ENCODE assay signal across 28 cellular contexts in the genomic region with DNA sequence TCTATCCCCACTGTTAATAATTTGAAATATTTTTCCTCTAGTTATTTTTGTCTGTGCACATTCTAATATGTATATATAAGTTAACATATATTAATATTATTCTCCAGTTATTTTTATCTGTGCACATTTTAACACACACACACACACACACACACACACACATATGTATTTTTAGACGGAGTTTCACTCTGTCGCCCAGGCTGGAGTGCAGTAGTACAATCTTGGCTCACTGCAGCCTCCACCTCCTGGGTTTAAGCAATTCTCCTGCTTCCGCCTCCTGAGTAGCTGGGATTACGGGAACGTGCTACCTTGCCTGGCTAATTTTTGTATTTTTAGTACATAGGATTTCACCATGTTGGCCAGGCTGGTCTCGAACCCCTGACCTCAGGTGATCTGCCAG. TPM values are rescaled to one million over a fixed set of nuclear protein-coding genes. Genes with fewer than 3 reads are reported as not detected.
DNase-seq lines count a peak whose midpoint lies in the region; ATAC-seq, FAIRE-seq and TF ChIP-seq lines count a peak whose summit lies in the region.
"Had no signal": no experiment of that assay in that cellular context is flagged by ENCODE, and none has a peak within 500 bp of the region (broad histone marks: within the 10 kb centered on the region; RNA-seq: fewer than 3 reads in every experiment).

No MANE protein-coding gene starts in this region.

- H3K4me3 ChIP-seq in right atrium auricular region (no peak overlapping the region), heart right ventricle (no peak overlapping the region), endodermal cell (ENCODE audit: low read length) (no peak overlapping the region), kidney (ENCODE audit: low read length in 2 of 2) (no peak overlapping the region), WERI-Rb-1 (ENCODE audit: low read depth, low read length) (no peak overlapping the region)
- H3K4me3 ChIP-seq: A549; BLaER1 treated with 17β-estradiol and CSF1 and Interleukin-3, amounts not matched to agents 10 nM and 100 nM; GM12878 had no signal

- H3K36me3 ChIP-seq in right atrium auricular region = peaks cover 49% of the 10 kb centered on the region
- peaks cover 0 to 92% (median 18%) of the 10 kb centered on the region in 9 donors for H3K36me3 ChIP-seq in heart right ventricle
- H3K36me3 ChIP-seq in endodermal cell (ENCODE audit: control insufficient read depth, insufficient read depth, low read length) = peaks cover 63% of the 10 kb centered on the region
- peaks cover 11 to 60% of the 10 kb centered on the region in 2 donors for H3K36me3 ChIP-seq in kidney (ENCODE audit: control insufficient read depth in 1 of 2, insufficient read depth in 2 of 2, low read length in 2 of 2)
- H3K36me3 ChIP-seq in WERI-Rb-1 = no peaks in the 10 kb centered on the region
- H3K36me3 ChIP-seq: BE2C; BLaER1 treated with 17β-estradiol and CSF1 and Interleukin-3, amounts not matched to agents 10 nM and 100 nM had no signal

- TF ChIP-seq CTCF in right atrium auricular region (IDR thresholded peaks at IDR 0.05) (no peak), heart right ventricle (IDR thresholded peaks at IDR 0.05) (no peak), endodermal cell (conservative IDR thresholded peaks at IDR 0.05) (no peak), kidney (IDR thresholded peaks at IDR 0.05; ENCODE audit: borderline replicate concordance, extremely low read depth, insufficient read depth) (no peak), WERI-Rb-1 (IDR thresholded peaks at IDR 0.05; ENCODE audit: low read depth, low read length) (no peak)

- no peaks in the 10 kb centered on the region for H3K9me3 Mint-ChIP-seq in endodermal cell
- H3K9me3 Mint-ChIP-seq: CD4-positive, alpha-beta T cell; CD8-positive, alpha-beta T cell had no signal

- no peak for FAIRE-seq in kidney (lab: Jason Lieb, UNC)
- FAIRE-seq: A549, GM12878, GM12892, GM18507 had no signal

- 53 to 72% methylated on average over 6 of the region's 6 CpGs for WGBS in heart right ventricle, 2 donors
- WGBS in endodermal cell (ENCODE audit: insufficient coverage in 1 of 2, insufficient read length in 1 of 2), 2 experiments = 93 to 95% methylated on average over 5 to 6 of the region's 6 CpGs

- no peak overlapping the region for H3K4me3 Mint-ChIP-seq in endodermal cell
- H3K4me3 Mint-ChIP-seq: CD4-positive, alpha-beta T cell; CD8-positive, alpha-beta T cell had no signal

- intact Hi-C loops in Right ventricle myocardium superior (cut with DNase I) = no loop called here
- intact Hi-C loops in left ventricle myocardium superior (cut with micrococcal nuclease) = no loop called here
- intact Hi-C loops in heart right ventricle (cut with DNase I) = no loop called here
- intact Hi-C loops in kidney (cut with DNase I) = no loop called here

- ATAC-seq in Right ventricle myocardium superior (ENCODE audit: poor library complexity) (peak; percentile 26), left ventricle myocardium superior (peak; percentile 12), heart right ventricle (no peak)
- ATAC-seq: CD8-positive, alpha-beta T cell; GM12878 had no signal

- DNase-seq in Right ventricle myocardium superior = no peak
- no peak for DNase-seq in right atrium auricular region (ENCODE audit: low spot score)
- no peak for DNase-seq in left ventricle myocardium superior
- no peak for DNase-seq in heart right ventricle
- DNase-seq in endodermal cell = no peak
- peak; percentile 6 for DNase-seq in kidney
- no peak for DNase-seq in WERI-Rb-1
- DNase-seq in putamen (ENCODE audit: low spot score) = no peak
- DNase-seq: BE2C; Caco-2; CD4-positive, alpha-beta T cell; CD8-positive, alpha-beta T cell; DMS 273 treated with DMSO at 0.1 percent for 48 hours; DMS153; DMS53; DMS79; DND-41; EL; GDM1 had no signal

- no peaks in the 10 kb centered on the region for H3K9me3 ChIP-seq in right atrium auricular region
- H3K9me3 ChIP-seq in heart right ventricle = no peaks in the 10 kb centered on the region
- H3K9me3 ChIP-seq in endodermal cell (ENCODE audit: control insufficient read depth, low read length) = no peaks in the 10 kb centered on the region
- no peaks in the 10 kb centered on the region for H3K9me3 ChIP-seq in kidney (ENCODE audit: control insufficient read depth in 1 of 2, low read length in 2 of 2)
- H3K9me3 ChIP-seq in WERI-Rb-1 (ENCODE audit: severe bottlenecking) = no peaks in the 10 kb centered on the region
- H3K9me3 ChIP-seq: A549; BE2C; BLaER1 treated with 17β-estradiol and CSF1 and Interleukin-3, amounts not matched to agents 10 nM and 100 nM; Caco-2 had no signal

- no peaks in the 10 kb centered on the region for H3K27me3 Mint-ChIP-seq in endodermal cell (ENCODE audit: insufficient read depth)
- H3K27me3 Mint-ChIP-seq: CD4-positive, alpha-beta T cell had no signal

- no peaks in the 10 kb centered on the region for H3K27me3 ChIP-seq in right atrium auricular region
- no peaks in the 10 kb centered on the region for H3K27me3 ChIP-seq in heart right ventricle
- no peaks in the 10 kb centered on the region for H3K27me3 ChIP-seq in endodermal cell (ENCODE audit: control insufficient read depth, insufficient read depth, low read length, poor library complexity, severe bottlenecking)
- no peaks in the 10 kb centered on the region for H3K27me3 ChIP-seq in WERI-Rb-1 (ENCODE audit: insufficient read depth, low read depth, severe bottlenecking)
- H3K27me3 ChIP-seq: BLaER1 treated with 17β-estradiol and CSF1 and Interleukin-3, amounts not matched to agents 10 nM and 100 nM had no signal

- H3K4me1 ChIP-seq in right atrium auricular region = peaks cover 0 to 19% of the 10 kb centered on the region in 2 donors
- H3K4me1 ChIP-seq in heart right ventricle = peaks cover 0 to 19% (median 14%) of the 10 kb centered on the region in 9 donors
- no peaks in the 10 kb centered on the region for H3K4me1 ChIP-seq in endodermal cell (ENCODE audit: control insufficient read depth, insufficient read depth, low read length)
- H3K4me1 ChIP-seq in kidney (ENCODE audit: control insufficient read depth in 1 of 2, insufficient read depth in 1 of 2, low read depth in 1 of 2, low read length in 2 of 2) = peaks cover 0 to 10% of the 10 kb centered on the region in 2 donors
- H3K4me1 ChIP-seq: A549, BE2C, Caco-2 had no signal

- H3K36me3 Mint-ChIP-seq in endodermal cell (ENCODE audit: low read depth) = peaks cover 51% of the 10 kb centered on the region
- H3K36me3 Mint-ChIP-seq: CD8-positive, alpha-beta T cell had no signal

- H3K27ac Mint-ChIP-seq in endodermal cell = peak overlapping the region; percentile 39
- H3K27ac Mint-ChIP-seq: CD4-positive, alpha-beta T cell; CD8-positive, alpha-beta T cell had no signal

- H3K27ac ChIP-seq in right atrium auricular region (no peak overlapping the region), heart right ventricle (no peak overlapping the region), endodermal cell (ENCODE audit: low read depth, low read length) (no peak overlapping the region), kidney (ENCODE audit: low read depth in 2 of 2, low read length in 2 of 2) (no peak overlapping the region), WERI-Rb-1 (no peak overlapping the region)
- H3K27ac ChIP-seq: A549; BLaER1 treated with 17β-estradiol and CSF1 and Interleukin-3, amounts not matched to agents 10 nM and 100 nM had no signal

- H3K9ac ChIP-seq in endodermal cell (ENCODE audit: extremely low read depth, low read length, poor library complexity, severe bottlenecking) = no peak overlapping the region
- H3K9ac ChIP-seq in kidney (ENCODE audit: low read length in 2 of 2) = no peak overlapping the region

- no peaks in the 10 kb centered on the region for H3K4me1 Mint-ChIP-seq in endodermal cell

RNA-seq across cellular contexts. Expression of gene MIEN1, which starts 12.7 kb away (rescaled TPM):
- total RNA-seq in Right ventricle myocardium superior (50.4 TPM), right atrium auricular region (10 to 100 TPM; 77.5 to 77.8 TPM), left ventricle myocardium superior (49.3 TPM), heart right ventricle (10 to 100 TPM; 27.7 to 68.4 (median 39.1) TPM), endodermal cell (10 to 100 TPM; 42.6 to 57.0 TPM), kidney (51.6 TPM)
- polyA plus RNA-seq in heart right ventricle (100 to 1,000 TPM; 104 to 190 TPM), kidney (ENCODE audit: insufficient read depth, low read depth, low replicate concordance) (186 TPM)
- 57.8 TPM for polyA plus RNA-seq in endodermal cell (2013, experiment 1 of 2)
- 57.7 TPM for polyA plus RNA-seq in endodermal cell (2013, experiment 2 of 2)

RNA-seq across cellular contexts. Expression of gene ERBB2, which starts 17.8 kb away (rescaled TPM):
- 64.2 TPM for total RNA-seq in Right ventricle myocardium superior
- total RNA-seq in right atrium auricular region = 10 to 100 TPM; 73.5 to 85.5 TPM
- total RNA-seq in left ventricle myocardium superior = 75.8 TPM
- total RNA-seq in heart right ventricle = 10 to 100 TPM; 53.9 to 89.1 (median 68.1) TPM
- polyA plus RNA-seq in heart right ventricle = 10 to 100 TPM; 40.3 to 41.2 TPM
- 100 to 1,000 TPM; 110 to 133 TPM for total RNA-seq in endodermal cell
- polyA plus RNA-seq in endodermal cell (2013, experiment 1 of 2) = 72.5 TPM
- 68.6 TPM for polyA plus RNA-seq in endodermal cell (2013, experiment 2 of 2)
- 186 TPM for total RNA-seq in kidney
- polyA plus RNA-seq in kidney (ENCODE audit: insufficient read depth, low read depth, low replicate concordance) = 76.5 TPM

RNA-seq across cellular contexts. Expression of gene GRB7, which starts 20.1 kb away (rescaled TPM):
- total RNA-seq in Right ventricle myocardium superior = 2.2 TPM
- 1 to 10 TPM; 3.4 to 5.8 TPM for total RNA-seq in right atrium auricular region
- total RNA-seq in left ventricle myocardium superior = 5.1 TPM
- 1 to 10 TPM in 5 of 10 donors, under 1 TPM in 5; 0.44 to 4.7 (median 1.0) TPM for total RNA-seq in heart right ventricle
- 1 to 10 TPM; 1.1 to 2.9 TPM for polyA plus RNA-seq in heart right ventricle
- 10 to 100 TPM; 54.6 to 73.9 TPM for total RNA-seq in endodermal cell
- polyA plus RNA-seq in endodermal cell (2013, experiment 1 of 2) = 6.1 TPM
- 4.4 TPM for polyA plus RNA-seq in endodermal cell (2013, experiment 2 of 2)
- 72.5 TPM for total RNA-seq in kidney
- polyA plus RNA-seq in kidney (ENCODE audit: insufficient read depth, low read depth, low replicate concordance) = 20.9 TPM
- total RNA-seq: CD4-positive, alpha-beta T cell; CD8-positive, alpha-beta T cell had no signal

RNA-seq across cellular contexts. Expression of gene PGAP3, which starts 29.8 kb away (rescaled TPM):
- 10.0 TPM for total RNA-seq in Right ventricle myocardium superior
- total RNA-seq in right atrium auricular region = 10 to 100 TPM; 14.0 to 21.6 TPM
- 7.3 TPM for total RNA-seq in left ventricle myocardium superior
- total RNA-seq in heart right ventricle = 10 to 100 TPM in 9 of 10 donors, 1 to 10 TPM in 1; 9.2 to 18.2 (median 13.8) TPM
- 10 to 100 TPM; 12.5 to 16.8 TPM for polyA plus RNA-seq in heart right ventricle
- 10 to 100 TPM; 22.6 to 29.3 TPM for total RNA-seq in endodermal cell
- polyA plus RNA-seq in endodermal cell (2013, experiment 1 of 2) = 12.2 TPM
- polyA plus RNA-seq in endodermal cell (2013, experiment 2 of 2) = 11.0 TPM
- 48.5 TPM for total RNA-seq in kidney
- 33.8 TPM for polyA plus RNA-seq in kidney (ENCODE audit: insufficient read depth, low read depth, low replicate concordance)

RNA-seq across cellular contexts. Expression of gene PNMT, which starts 49.4 kb away (rescaled TPM):
- total RNA-seq in Right ventricle myocardium superior (7.1 TPM), right atrium auricular region (10 to 100 TPM; 14.9 to 26.2 TPM), left ventricle myocardium superior (5.8 TPM), heart right ventricle (10 to 100 TPM in 1 of 10 donors, 1 to 10 TPM in 9; 2.7 to 12.8 (median 3.9) TPM), endodermal cell (1 to 10 TPM in 1 of 2 donors, under 1 TPM in 1; 0.55 to 1.0 TPM), kidney (8.2 TPM)
- polyA plus RNA-seq in heart right ventricle (10 to 100 TPM; 16.8 to 30.0 TPM), kidney (ENCODE audit: insufficient read depth, low read depth, low replicate concordance) (2.0 TPM)
- polyA plus RNA-seq in endodermal cell (2013, experiment 1 of 2) = 0.71 TPM
- 0.37 TPM for polyA plus RNA-seq in endodermal cell (2013, experiment 2 of 2)
- total RNA-seq: A172, Caco-2, Daoy, G401, GM12878 had no signal
- polyA plus RNA-seq: A549, AG04450, GM12878 had no signal

Comparison
In these comparisons a context has a peak if more than half of its experiments do, and no peak if none do; other contexts are left out.
1. ATAC-seq: peak in Right ventricle myocardium superior (single experiment) and left ventricle myocardium superior (single experiment); none in heart right ventricle (0 of 8).